Comparison of ENCODE assay signal across 1 cellular context in the genomic region with DNA sequence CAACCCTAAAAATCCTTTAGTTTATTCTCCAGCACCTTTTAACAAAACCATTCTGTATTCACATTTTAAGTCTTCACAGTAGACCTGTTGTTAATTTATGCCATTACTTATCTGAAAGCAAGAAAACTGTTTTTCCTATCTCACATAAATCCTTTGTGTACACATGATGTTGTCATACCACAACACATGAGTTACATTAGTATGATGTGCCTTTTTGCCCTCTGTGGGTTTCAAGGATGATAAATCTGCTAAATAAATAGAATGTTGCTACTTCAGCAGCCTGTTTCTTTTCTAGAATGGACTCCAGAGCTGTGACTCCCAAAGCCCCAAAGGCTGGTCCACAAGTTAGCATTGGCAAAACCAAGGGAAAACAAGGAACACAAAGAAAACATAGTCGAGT.
TF ChIP-seq lines count a peak whose summit lies in the region.

No MANE protein-coding gene starts in this region.

TF ChIP-seq in HepG2, 621 proteins besides CTCF, POLR2A, EP300 and RAD21 (continued from another document and continues in another):
- TF ChIP-seq, protein P1, sequence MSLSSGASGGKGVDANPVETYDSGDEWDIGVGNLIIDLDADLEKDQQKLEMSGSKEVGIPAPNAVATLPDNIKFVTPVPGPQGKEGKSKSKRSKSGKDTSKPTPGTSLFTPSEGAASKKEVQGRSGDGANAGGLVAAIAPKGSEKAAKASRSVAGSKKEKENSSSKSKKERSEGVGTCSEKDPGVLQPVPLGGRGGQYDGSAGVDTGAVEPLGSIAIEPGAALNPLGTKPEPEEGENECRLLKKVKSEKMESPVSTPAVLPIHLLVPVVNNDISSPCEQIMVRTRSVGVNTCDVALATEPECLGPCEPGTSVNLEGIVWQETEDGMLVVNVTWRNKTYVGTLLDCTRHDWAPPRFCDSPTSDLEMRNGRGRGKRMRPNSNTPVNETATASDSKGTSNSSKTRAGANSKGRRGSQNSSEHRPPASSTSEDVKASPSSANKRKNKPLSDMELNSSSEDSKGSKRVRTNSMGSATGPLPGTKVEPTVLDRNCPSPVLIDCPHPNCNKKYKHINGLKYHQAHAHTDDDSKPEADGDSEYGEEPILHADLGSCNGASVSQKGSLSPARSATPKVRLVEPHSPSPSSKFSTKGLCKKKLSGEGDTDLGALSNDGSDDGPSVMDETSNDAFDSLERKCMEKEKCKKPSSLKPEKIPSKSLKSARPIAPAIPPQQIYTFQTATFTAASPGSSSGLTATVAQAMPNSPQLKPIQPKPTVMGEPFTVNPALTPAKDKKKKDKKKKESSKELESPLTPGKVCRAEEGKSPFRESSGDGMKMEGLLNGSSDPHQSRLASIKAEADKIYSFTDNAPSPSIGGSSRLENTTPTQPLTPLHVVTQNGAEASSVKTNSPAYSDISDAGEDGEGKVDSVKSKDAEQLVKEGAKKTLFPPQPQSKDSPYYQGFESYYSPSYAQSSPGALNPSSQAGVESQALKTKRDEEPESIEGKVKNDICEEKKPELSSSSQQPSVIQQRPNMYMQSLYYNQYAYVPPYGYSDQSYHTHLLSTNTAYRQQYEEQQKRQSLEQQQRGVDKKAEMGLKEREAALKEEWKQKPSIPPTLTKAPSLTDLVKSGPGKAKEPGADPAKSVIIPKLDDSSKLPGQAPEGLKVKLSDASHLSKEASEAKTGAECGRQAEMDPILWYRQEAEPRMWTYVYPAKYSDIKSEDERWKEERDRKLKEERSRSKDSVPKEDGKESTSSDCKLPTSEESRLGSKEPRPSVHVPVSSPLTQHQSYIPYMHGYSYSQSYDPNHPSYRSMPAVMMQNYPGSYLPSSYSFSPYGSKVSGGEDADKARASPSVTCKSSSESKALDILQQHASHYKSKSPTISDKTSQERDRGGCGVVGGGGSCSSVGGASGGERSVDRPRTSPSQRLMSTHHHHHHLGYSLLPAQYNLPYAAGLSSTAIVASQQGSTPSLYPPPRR (CRISPR knock-in tag; IDR thresholded peaks at IDR 0.05; ENCODE audit: borderline replicate concordance) = no peak
- TF ChIP-seq BRCA1 (CRISPR knock-in tag; IDR thresholded peaks at IDR 0.05) (no peak), GATA4 (IDR thresholded peaks at IDR 0.05; ENCODE audit: borderline replicate concordance, low read depth) (no peak), NR2F6 (IDR thresholded peaks at IDR 0.05) (no peak), NR2F6 (CRISPR knock-in tag; IDR thresholded peaks at IDR 0.05) (no peak), ZNF432 (CRISPR knock-in tag; IDR thresholded peaks at IDR 0.05; ENCODE audit: borderline replicate concordance) (no peak), TOPORS (CRISPR knock-in tag; IDR thresholded peaks at IDR 0.05) (no peak), ZFP62 (CRISPR knock-in tag; IDR thresholded peaks at IDR 0.05) (no peak), CBFB (CRISPR knock-in tag; IDR thresholded peaks at IDR 0.05) (peak; percentile 67; the same call in 1 of the 2 replicates), SIX4 (CRISPR knock-in tag; IDR thresholded peaks at IDR 0.05) (no peak), CBX5 (CRISPR knock-in tag; IDR thresholded peaks at IDR 0.05; ENCODE audit: borderline replicate concordance) (no peak), ZNF484 (CRISPR knock-in tag; IDR thresholded peaks at IDR 0.05; ENCODE audit: borderline replicate concordance, low read depth) (no peak), MED1 (CRISPR knock-in tag; IDR thresholded peaks at IDR 0.05) (no peak), SMC3 (IDR thresholded peaks at IDR 0.05; ENCODE audit: low read length) (no peak), ZFP1 (CRISPR knock-in tag; IDR thresholded peaks at IDR 0.05) (no peak), FOXA1 (IDR thresholded peaks at IDR 0.05) (no peak), FOXA1 (CRISPR knock-in tag; IDR thresholded peaks at IDR 0.05) (peak; percentile 65), ZNF562 (CRISPR knock-in tag; IDR thresholded peaks at IDR 0.05; ENCODE audit: borderline replicate concordance) (no peak), BCL6 (CRISPR knock-in tag; IDR thresholded peaks at IDR 0.05) (0 out of 2 replicates have a peak, but pooled peaks have one; percentile 28), CBX1 (IDR thresholded peaks at IDR 0.05; ENCODE audit: low read depth) (no peak), PHB2 (IDR thresholded peaks at IDR 0.05; ENCODE audit: partially characterized antibody) (no peak), ZFP90 (CRISPR knock-in tag; IDR thresholded peaks at IDR 0.05; ENCODE audit: borderline replicate concordance) (no peak), FOXA3 (CRISPR knock-in tag; IDR thresholded peaks at IDR 0.05) (peak; percentile 71; the same call in 1 of the 2 replicates), FOXK1 (CRISPR knock-in tag; IDR thresholded peaks at IDR 0.05; ENCODE audit: borderline replicate concordance, low read depth) (no peak), SMAD3 (CRISPR knock-in tag; IDR thresholded peaks at IDR 0.05) (no peak), FOXP1 (IDR thresholded peaks at IDR 0.05) (no peak), FOXP1 (CRISPR knock-in tag; IDR thresholded peaks at IDR 0.05) (peak; percentile 54), RELA (CRISPR knock-in tag; IDR thresholded peaks at IDR 0.05) (no peak), REL (CRISPR knock-in tag; conservative IDR thresholded peaks at IDR 0.05) (no peak), ZNF431 (CRISPR knock-in tag; IDR thresholded peaks at IDR 0.05; ENCODE audit: borderline replicate concordance, low read depth) (no peak), MIER3 (CRISPR knock-in tag; IDR thresholded peaks at IDR 0.05; ENCODE audit: borderline replicate concordance) (no peak), ISX (CRISPR knock-in tag; conservative IDR thresholded peaks at IDR 0.05) (no peak), ZNF883 (CRISPR knock-in tag; IDR thresholded peaks at IDR 0.05; ENCODE audit: not compliant biosample characterization) (no peak), ZFX (CRISPR knock-in tag; IDR thresholded peaks at IDR 0.05; ENCODE audit: low read depth) (no peak), TRIM24 (CRISPR knock-in tag; IDR thresholded peaks at IDR 0.05) (no peak), DNMT3B (CRISPR knock-in tag; conservative IDR thresholded peaks at IDR 0.05) (no peak)
- TF ChIP-seq, protein P2, sequence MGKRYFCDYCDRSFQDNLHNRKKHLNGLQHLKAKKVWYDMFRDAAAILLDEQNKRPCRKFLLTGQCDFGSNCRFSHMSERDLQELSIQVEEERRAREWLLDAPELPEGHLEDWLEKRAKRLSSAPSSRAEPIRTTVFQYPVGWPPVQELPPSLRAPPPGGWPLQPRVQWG (CRISPR knock-in tag; IDR thresholded peaks at IDR 0.05; ENCODE audit: borderline replicate concordance, low read depth) = no peak
- TF ChIP-seq, protein P3, sequence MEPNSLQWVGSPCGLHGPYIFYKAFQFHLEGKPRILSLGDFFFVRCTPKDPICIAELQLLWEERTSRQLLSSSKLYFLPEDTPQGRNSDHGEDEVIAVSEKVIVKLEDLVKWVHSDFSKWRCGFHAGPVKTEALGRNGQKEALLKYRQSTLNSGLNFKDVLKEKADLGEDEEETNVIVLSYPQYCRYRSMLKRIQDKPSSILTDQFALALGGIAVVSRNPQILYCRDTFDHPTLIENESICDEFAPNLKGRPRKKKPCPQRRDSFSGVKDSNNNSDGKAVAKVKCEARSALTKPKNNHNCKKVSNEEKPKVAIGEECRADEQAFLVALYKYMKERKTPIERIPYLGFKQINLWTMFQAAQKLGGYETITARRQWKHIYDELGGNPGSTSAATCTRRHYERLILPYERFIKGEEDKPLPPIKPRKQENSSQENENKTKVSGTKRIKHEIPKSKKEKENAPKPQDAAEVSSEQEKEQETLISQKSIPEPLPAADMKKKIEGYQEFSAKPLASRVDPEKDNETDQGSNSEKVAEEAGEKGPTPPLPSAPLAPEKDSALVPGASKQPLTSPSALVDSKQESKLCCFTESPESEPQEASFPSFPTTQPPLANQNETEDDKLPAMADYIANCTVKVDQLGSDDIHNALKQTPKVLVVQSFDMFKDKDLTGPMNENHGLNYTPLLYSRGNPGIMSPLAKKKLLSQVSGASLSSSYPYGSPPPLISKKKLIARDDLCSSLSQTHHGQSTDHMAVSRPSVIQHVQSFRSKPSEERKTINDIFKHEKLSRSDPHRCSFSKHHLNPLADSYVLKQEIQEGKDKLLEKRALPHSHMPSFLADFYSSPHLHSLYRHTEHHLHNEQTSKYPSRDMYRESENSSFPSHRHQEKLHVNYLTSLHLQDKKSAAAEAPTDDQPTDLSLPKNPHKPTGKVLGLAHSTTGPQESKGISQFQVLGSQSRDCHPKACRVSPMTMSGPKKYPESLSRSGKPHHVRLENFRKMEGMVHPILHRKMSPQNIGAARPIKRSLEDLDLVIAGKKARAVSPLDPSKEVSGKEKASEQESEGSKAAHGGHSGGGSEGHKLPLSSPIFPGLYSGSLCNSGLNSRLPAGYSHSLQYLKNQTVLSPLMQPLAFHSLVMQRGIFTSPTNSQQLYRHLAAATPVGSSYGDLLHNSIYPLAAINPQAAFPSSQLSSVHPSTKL (CRISPR knock-in tag; IDR thresholded peaks at IDR 0.05) = 0 out of 2 replicates have a peak, but pooled peaks have one; percentile 17
- TF ChIP-seq, protein P4, sequence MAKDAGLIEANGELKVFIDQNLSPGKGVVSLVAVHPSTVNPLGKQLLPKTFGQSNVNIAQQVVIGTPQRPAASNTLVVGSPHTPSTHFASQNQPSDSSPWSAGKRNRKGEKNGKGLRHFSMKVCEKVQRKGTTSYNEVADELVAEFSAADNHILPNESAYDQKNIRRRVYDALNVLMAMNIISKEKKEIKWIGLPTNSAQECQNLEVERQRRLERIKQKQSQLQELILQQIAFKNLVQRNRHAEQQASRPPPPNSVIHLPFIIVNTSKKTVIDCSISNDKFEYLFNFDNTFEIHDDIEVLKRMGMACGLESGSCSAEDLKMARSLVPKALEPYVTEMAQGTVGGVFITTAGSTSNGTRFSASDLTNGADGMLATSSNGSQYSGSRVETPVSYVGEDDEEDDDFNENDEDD (CRISPR knock-in tag; IDR thresholded peaks at IDR 0.05; ENCODE audit: borderline replicate concordance) = no peak
- TF ChIP-seq, protein P5, sequence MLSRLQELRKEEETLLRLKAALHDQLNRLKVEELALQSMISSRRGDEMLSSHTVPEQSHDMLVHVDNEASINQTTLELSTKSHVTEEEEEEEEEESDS (CRISPR knock-in tag; IDR thresholded peaks at IDR 0.05; ENCODE audit: borderline replicate concordance) = no peak
- TF ChIP-seq, protein P6, sequence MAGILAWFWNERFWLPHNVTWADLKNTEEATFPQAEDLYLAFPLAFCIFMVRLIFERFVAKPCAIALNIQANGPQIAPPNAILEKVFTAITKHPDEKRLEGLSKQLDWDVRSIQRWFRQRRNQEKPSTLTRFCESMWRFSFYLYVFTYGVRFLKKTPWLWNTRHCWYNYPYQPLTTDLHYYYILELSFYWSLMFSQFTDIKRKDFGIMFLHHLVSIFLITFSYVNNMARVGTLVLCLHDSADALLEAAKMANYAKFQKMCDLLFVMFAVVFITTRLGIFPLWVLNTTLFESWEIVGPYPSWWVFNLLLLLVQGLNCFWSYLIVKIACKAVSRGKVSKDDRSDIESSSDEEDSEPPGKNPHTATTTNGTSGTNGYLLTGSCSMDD (CRISPR knock-in tag; IDR thresholded peaks at IDR 0.05) = no peak
- TF ChIP-seq, protein P7, sequence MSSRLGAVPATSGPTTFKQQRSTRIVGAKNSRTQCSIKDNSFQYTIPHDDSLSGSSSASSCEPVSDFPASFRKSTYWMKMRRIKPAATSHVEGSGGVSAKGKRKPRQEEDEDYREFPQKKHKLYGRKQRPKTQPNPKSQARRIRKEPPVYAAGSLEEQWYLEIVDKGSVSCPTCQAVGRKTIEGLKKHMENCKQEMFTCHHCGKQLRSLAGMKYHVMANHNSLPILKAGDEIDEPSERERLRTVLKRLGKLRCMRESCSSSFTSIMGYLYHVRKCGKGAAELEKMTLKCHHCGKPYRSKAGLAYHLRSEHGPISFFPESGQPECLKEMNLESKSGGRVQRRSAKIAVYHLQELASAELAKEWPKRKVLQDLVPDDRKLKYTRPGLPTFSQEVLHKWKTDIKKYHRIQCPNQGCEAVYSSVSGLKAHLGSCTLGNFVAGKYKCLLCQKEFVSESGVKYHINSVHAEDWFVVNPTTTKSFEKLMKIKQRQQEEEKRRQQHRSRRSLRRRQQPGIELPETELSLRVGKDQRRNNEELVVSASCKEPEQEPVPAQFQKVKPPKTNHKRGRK (CRISPR knock-in tag; IDR thresholded peaks at IDR 0.05) = no peak
- TF ChIP-seq, protein P8, sequence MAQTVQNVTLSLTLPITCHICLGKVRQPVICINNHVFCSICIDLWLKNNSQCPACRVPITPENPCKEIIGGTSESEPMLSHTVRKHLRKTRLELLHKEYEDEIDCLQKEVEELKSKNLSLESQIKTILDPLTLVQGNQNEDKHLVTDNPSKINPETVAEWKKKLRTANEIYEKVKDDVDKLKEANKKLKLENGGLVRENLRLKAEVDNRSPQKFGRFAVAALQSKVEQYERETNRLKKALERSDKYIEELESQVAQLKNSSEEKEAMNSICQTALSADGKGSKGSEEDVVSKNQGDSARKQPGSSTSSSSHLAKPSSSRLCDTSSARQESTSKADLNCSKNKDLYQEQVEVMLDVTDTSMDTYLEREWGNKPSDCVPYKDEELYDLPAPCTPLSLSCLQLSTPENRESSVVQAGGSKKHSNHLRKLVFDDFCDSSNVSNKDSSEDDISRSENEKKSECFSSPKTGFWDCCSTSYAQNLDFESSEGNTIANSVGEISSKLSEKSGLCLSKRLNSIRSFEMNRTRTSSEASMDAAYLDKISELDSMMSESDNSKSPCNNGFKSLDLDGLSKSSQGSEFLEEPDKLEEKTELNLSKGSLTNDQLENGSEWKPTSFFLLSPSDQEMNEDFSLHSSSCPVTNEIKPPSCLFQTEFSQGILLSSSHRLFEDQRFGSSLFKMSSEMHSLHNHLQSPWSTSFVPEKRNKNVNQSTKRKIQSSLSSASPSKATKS (CRISPR knock-in tag; IDR thresholded peaks at IDR 0.05) = no peak
- TF ChIP-seq, protein P9, sequence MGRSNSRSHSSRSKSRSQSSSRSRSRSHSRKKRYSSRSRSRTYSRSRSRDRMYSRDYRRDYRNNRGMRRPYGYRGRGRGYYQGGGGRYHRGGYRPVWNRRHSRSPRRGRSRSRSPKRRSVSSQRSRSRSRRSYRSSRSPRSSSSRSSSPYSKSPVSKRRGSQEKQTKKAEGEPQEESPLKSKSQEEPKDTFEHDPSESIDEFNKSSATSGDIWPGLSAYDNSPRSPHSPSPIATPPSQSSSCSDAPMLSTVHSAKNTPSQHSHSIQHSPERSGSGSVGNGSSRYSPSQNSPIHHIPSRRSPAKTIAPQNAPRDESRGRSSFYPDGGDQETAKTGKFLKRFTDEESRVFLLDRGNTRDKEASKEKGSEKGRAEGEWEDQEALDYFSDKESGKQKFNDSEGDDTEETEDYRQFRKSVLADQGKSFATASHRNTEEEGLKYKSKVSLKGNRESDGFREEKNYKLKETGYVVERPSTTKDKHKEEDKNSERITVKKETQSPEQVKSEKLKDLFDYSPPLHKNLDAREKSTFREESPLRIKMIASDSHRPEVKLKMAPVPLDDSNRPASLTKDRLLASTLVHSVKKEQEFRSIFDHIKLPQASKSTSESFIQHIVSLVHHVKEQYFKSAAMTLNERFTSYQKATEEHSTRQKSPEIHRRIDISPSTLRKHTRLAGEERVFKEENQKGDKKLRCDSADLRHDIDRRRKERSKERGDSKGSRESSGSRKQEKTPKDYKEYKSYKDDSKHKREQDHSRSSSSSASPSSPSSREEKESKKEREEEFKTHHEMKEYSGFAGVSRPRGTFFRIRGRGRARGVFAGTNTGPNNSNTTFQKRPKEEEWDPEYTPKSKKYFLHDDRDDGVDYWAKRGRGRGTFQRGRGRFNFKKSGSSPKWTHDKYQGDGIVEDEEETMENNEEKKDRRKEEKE (IDR thresholded peaks at IDR 0.05) = no peak
